ENCODE assay signal across 11 cellular contexts in genomic region chr14:103558071-103558882, GRCh38. TPM values are rescaled to one million over a fixed set of nuclear protein-coding genes. Genes with fewer than 3 reads are reported as not detected.
DNase-seq lines count a peak whose midpoint lies in the region; ATAC-seq and TF ChIP-seq lines count a peak whose summit lies in the region.
"Had no signal": no experiment of that assay in that cellular context is flagged by ENCODE, and none has a peak within 500 bp of the region (broad histone marks: within the 10 kb centered on the region; RNA-seq: fewer than 3 reads in every experiment).

No MANE protein-coding gene starts in this region.

- peaks cover 14% of the 10 kb centered on the region for H3K4me1 Mint-ChIP-seq in progenitor cell of endocrine pancreas (ENCODE audit: low read depth)

- H3K4me3 Mint-ChIP-seq in progenitor cell of endocrine pancreas (ENCODE audit: low read depth), result no peak overlapping the region

- TF ChIP-seq CTCF in fibroblast of mammary gland (conservative IDR thresholded peaks at IDR 0.05; ENCODE audit: control insufficient read depth, insufficient read depth, low read depth, low read length) (no peak), progenitor cell of endocrine pancreas (IDR thresholded peaks at IDR 0.05; ENCODE audit: unreplicated experiment) (no peak)

- ATAC-seq in HG02798 (IDR thresholded peaks at IDR 0.05; ENCODE audit: poor library complexity, unreplicated experiment), result no peak

- no peaks in the 10 kb centered on the region for H3K27me3 ChIP-seq in skeletal muscle satellite cell (ENCODE audit: control insufficient read depth, insufficient read depth, low read length)

- DNase-seq in GF-D8 (lab: John Stamatoyannopoulos, UW), result peak; percentile 30
- DNase-seq in NCI-H510A treated with DMSO at 0.1 percent for 48 hours (lab: John Stamatoyannopoulos, UW), result peak; percentile 91
- DNase-seq in fibroblast of mammary gland (ENCODE audit: low read depth), result peak; percentile 86
- DNase-seq in progenitor cell of endocrine pancreas (ENCODE audit: low spot score, unreplicated experiment), result no peak
- DNase-seq in T1000 (lab: John Stamatoyannopoulos, UW), result no peak
- DNase-seq in SKM-1 treated with dmso at 0.1 percent for 144 hours (lab: John Stamatoyannopoulos, UW; ENCODE audit: unreplicated experiment), result no peak
- DNase-seq: hypothalamus, T-helper 2 cell had no signal

- peak overlapping the region; percentile 6 for H3K9ac ChIP-seq in skeletal muscle satellite cell (ENCODE audit: low read depth, low read length)

- H3K4me3 ChIP-seq in fibroblast of mammary gland (ENCODE audit: control insufficient read depth, low read depth, low read length) (no peak overlapping the region), skeletal muscle satellite cell (ENCODE audit: low read length) (no peak overlapping the region)
- H3K4me3 ChIP-seq: HAP-1 had no signal

- H3K9me3 ChIP-seq in skeletal muscle satellite cell (replicated peaks; ENCODE audit: low read length), result no peaks in the 10 kb centered on the region
- H3K9me3 ChIP-seq: HAP-1 had no signal

- H3K27ac Mint-ChIP-seq in progenitor cell of endocrine pancreas, result no peak overlapping the region

- H3K36me3 Mint-ChIP-seq in progenitor cell of endocrine pancreas (ENCODE audit: insufficient read depth), result peaks cover 10% of the 10 kb centered on the region

- H3K4me1 ChIP-seq in skeletal muscle satellite cell (ENCODE audit: control insufficient read depth, insufficient read depth, low read length), result peaks cover 41% of the 10 kb centered on the region

- H3K36me3 ChIP-seq in skeletal muscle satellite cell (ENCODE audit: insufficient read depth, low read length), result peaks cover 26% of the 10 kb centered on the region

- peak overlapping the region; percentile 21 for H3K4me2 ChIP-seq in skeletal muscle satellite cell (ENCODE audit: low read length)

- no peaks in the 10 kb centered on the region for H3K27me3 Mint-ChIP-seq in progenitor cell of endocrine pancreas

- H3K9me3 Mint-ChIP-seq in progenitor cell of endocrine pancreas (ENCODE audit: low read depth), result no peaks in the 10 kb centered on the region

RNA-seq across cellular contexts. Expression of gene BAG5, which starts 4.2 kb away (rescaled TPM):
- 24.0 and 28.1 TPM in 2 replicates for total RNA-seq in skeletal muscle satellite cell (2012; rRNA removed)
- total RNA-seq in progenitor cell of endocrine pancreas, result 23.5 and 24.7 TPM in 2 replicates

RNA-seq across cellular contexts. Expression of gene COA8, which starts 4.5 kb away (rescaled TPM):
- 17.0 and 17.2 TPM in 2 replicates for total RNA-seq in skeletal muscle satellite cell (2012; rRNA removed)
- 45.1 and 46.3 TPM in 2 replicates for total RNA-seq in progenitor cell of endocrine pancreas

RNA-seq across cellular contexts. Expression of gene TRMT61A, which starts 29.3 kb away (rescaled TPM):
- 14.9 and 17.0 TPM in 2 replicates for total RNA-seq in skeletal muscle satellite cell (2012; rRNA removed)
- 10.3 and 10.7 TPM in 2 replicates for total RNA-seq in progenitor cell of endocrine pancreas

RNA-seq across cellular contexts. Expression of gene CKB, which starts 35.6 kb away (rescaled TPM):
- 22.1 and 70.3 TPM in 2 replicates for total RNA-seq in skeletal muscle satellite cell (2012; rRNA removed)
- 929 and 983 TPM in 2 replicates for total RNA-seq in progenitor cell of endocrine pancreas

Comparison
In these comparisons a context has a peak if more than half of its experiments do, and no peak if none do; other contexts are left out.
1. DNase-seq: peak in GF-D8 (single experiment), NCI-H510A treated with DMSO at 0.1 percent for 48 hours (single experiment) and fibroblast of mammary gland (single experiment); none in progenitor cell of endocrine pancreas (single experiment), T1000 (single experiment) and SKM-1 treated with dmso at 0.1 percent for 144 hours (single experiment).